ENCODE assay signal across 11 cellular contexts in genomic region chr4:147768113-147768512, GRCh38. TPM values are rescaled to one million over a fixed set of nuclear protein-coding genes. Genes with fewer than 3 reads are reported as not detected.
A peak's percentile ranks its signal among the peaks of the same experiment; 100 is the strongest.
DNase-seq lines count a peak whose midpoint lies in the region; ATAC-seq and TF ChIP-seq lines count a peak whose summit lies in the region.
"Had no signal": no experiment of that assay in that cellular context is flagged by ENCODE, and none has a peak within 500 bp of the region (broad histone marks: within the 10 kb centered on the region; RNA-seq: fewer than 3 reads in every experiment).

No MANE protein-coding gene starts in this region.

- no peak for TF ChIP-seq POLR2A in prostate gland (IDR thresholded peaks at IDR 0.05)

- H3K4me1 ChIP-seq in foreskin keratinocyte = peaks cover 49% of the 10 kb centered on the region
- H3K4me1 ChIP-seq in upper lobe of right lung = peaks cover 6% of the 10 kb centered on the region
- peaks cover 5% of the 10 kb centered on the region for H3K4me1 ChIP-seq in prostate gland (replicated peaks)

- H3K9me3 Mint-ChIP-seq in natural killer cell treated with Interleukin-12 subunit alpha and Interleukin-12 subunit beta and Interleukin-15 and Interleukin-18, amount 100 ng/mL, for 72 hours = no peaks in the 10 kb centered on the region
- H3K9me3 Mint-ChIP-seq in natural killer cell = no peaks in the 10 kb centered on the region

- WGBS in prostate gland = 8% methylated on average over 4 of the region's 4 CpGs

- H3K9me3 ChIP-seq in SK-N-MC (ENCODE audit: low read depth, low read length) (no peaks in the 10 kb centered on the region), upper lobe of right lung (no peaks in the 10 kb centered on the region), prostate gland (no peaks in the 10 kb centered on the region)

- H3K9ac ChIP-seq in SK-N-MC (ENCODE audit: insufficient read length) = no peak overlapping the region

- H3K4me1 Mint-ChIP-seq in natural killer cell treated with Interleukin-12 subunit alpha and Interleukin-12 subunit beta and Interleukin-15 and Interleukin-18, amount 100 ng/mL, for 72 hours (ENCODE audit: low read depth in 2 of 2) = peaks cover 5 to 8% of the 10 kb centered on the region in 2 donors
- H3K4me1 Mint-ChIP-seq in natural killer cell = peaks cover 12 to 33% of the 10 kb centered on the region in 2 donors

- no peak for DNase-seq in natural killer cell treated with Interleukin-12 subunit alpha and Interleukin-12 subunit beta and Interleukin-15 and Interleukin-18, amount 100 ng/mL, for 72 hours (ENCODE audit: low spot score)
- DNase-seq in natural killer cell = no peak
- peak; percentile 89 for DNase-seq in SK-N-MC (ENCODE audit: low read depth, low spot score)
- peak in 1 of 2 donors; percentile 65 for DNase-seq in foreskin keratinocyte
- DNase-seq in upper lobe of right lung = no peak
- DNase-seq in prostate gland (ENCODE audit: low spot score) = no peak
- no peak for DNase-seq in SW 1271 (lab: John Stamatoyannopoulos, UW)
- DNase-seq: activated naive CD4-positive, alpha-beta T cell treated with Interleukin-2 at 50 U/mL for 16 hours; C1 segment of cervical spinal cord; NCI-H2227 treated with DMSO at 0.1 percent for 48 hours had no signal

- intact Hi-C loops in natural killer cell (cut with micrococcal nuclease) = no loop called here
- intact Hi-C loops in upper lobe of right lung (cut with DNase I) = no loop called here
- intact Hi-C loops in prostate gland (cut with DNase I) = no loop called here

- H3K36me3 ChIP-seq in SK-N-MC (ENCODE audit: insufficient read depth, low read length) (no peaks in the 10 kb centered on the region), upper lobe of right lung (no peaks in the 10 kb centered on the region), prostate gland (no peaks in the 10 kb centered on the region)

- no peak overlapping the region for H3K4me3 ChIP-seq in SK-N-MC
- no peak overlapping the region for H3K4me3 ChIP-seq in upper lobe of right lung
- H3K4me3 ChIP-seq in prostate gland = no peak overlapping the region

- peak; percentile 69 to 86 for ATAC-seq in natural killer cell treated with Interleukin-12 subunit alpha and Interleukin-12 subunit beta and Interleukin-15 and Interleukin-18, amount 100 ng/mL, for 72 hours
- ATAC-seq in natural killer cell (no peak), foreskin keratinocyte (peak; percentile 66), upper lobe of right lung (peak; percentile 93), GM18498 (IDR thresholded peaks at IDR 0.05; ENCODE audit: unreplicated experiment) (no peak)

- H3K27me3 Mint-ChIP-seq in natural killer cell treated with Interleukin-12 subunit alpha and Interleukin-12 subunit beta and Interleukin-15 and Interleukin-18, amount 100 ng/mL, for 72 hours = no peaks in the 10 kb centered on the region
- H3K27me3 Mint-ChIP-seq in natural killer cell (ENCODE audit: low read depth in 2 of 2) = no peaks in the 10 kb centered on the region

- H3K27me3 ChIP-seq in foreskin keratinocyte (no peaks in the 10 kb centered on the region), upper lobe of right lung (no peaks in the 10 kb centered on the region), prostate gland (replicated peaks; ENCODE audit: insufficient read depth) (peaks cover 3% of the 10 kb centered on the region)

- no peak for TF ChIP-seq CTCF in natural killer cell (IDR thresholded peaks at IDR 0.05)
- no peak for TF ChIP-seq CTCF in foreskin keratinocyte (conservative IDR thresholded peaks at IDR 0.05)
- TF ChIP-seq CTCF in upper lobe of right lung (IDR thresholded peaks at IDR 0.05) = no peak
- TF ChIP-seq CTCF in prostate gland (IDR thresholded peaks at IDR 0.05) = no peak

- H3K27ac Mint-ChIP-seq in natural killer cell treated with Interleukin-12 subunit alpha and Interleukin-12 subunit beta and Interleukin-15 and Interleukin-18, amount 100 ng/mL, for 72 hours = no peak overlapping the region
- H3K27ac Mint-ChIP-seq in natural killer cell = no peak overlapping the region

- H3K36me3 Mint-ChIP-seq in natural killer cell treated with Interleukin-12 subunit alpha and Interleukin-12 subunit beta and Interleukin-15 and Interleukin-18, amount 100 ng/mL, for 72 hours = no peaks in the 10 kb centered on the region
- no peaks in the 10 kb centered on the region for H3K36me3 Mint-ChIP-seq in natural killer cell

- no peak overlapping the region for H3K27ac ChIP-seq in SK-N-MC
- no peak overlapping the region for H3K27ac ChIP-seq in foreskin keratinocyte
- H3K27ac ChIP-seq in upper lobe of right lung = no peak overlapping the region
- H3K27ac ChIP-seq in prostate gland = no peak overlapping the region

- no peak overlapping the region for H3K4me3 Mint-ChIP-seq in natural killer cell treated with Interleukin-12 subunit alpha and Interleukin-12 subunit beta and Interleukin-15 and Interleukin-18, amount 100 ng/mL, for 72 hours
- H3K4me3 Mint-ChIP-seq in natural killer cell = no peak overlapping the region

RNA-seq across cellular contexts. Expression of gene ARHGAP10, which starts 36.2 kb away (rescaled TPM):
- 10 to 100 TPM in 1 of 2 donors, 1 to 10 TPM in 1; 7.4 to 11.4 TPM for total RNA-seq in natural killer cell treated with Interleukin-12 subunit alpha and Interleukin-12 subunit beta and Interleukin-15 and Interleukin-18, amount 100 ng/mL, for 72 hours
- total RNA-seq in natural killer cell = 10 to 100 TPM; 13.9 to 28.7 (median 23.2) TPM
- total RNA-seq in foreskin keratinocyte = 25.9 and 26.9 TPM in 2 replicates
- polyA plus RNA-seq in foreskin keratinocyte = 18.2 and 18.8 TPM in 2 replicates
- 26.9 TPM for total RNA-seq in upper lobe of right lung
- 10 to 100 TPM; 30.3 to 69.6 TPM for total RNA-seq in prostate gland

Comparison
In these comparisons a context has a peak if more than half of its experiments do, and no peak if none do; other contexts are left out.
1. ATAC-seq: peak in natural killer cell treated with Interleukin-12 subunit alpha and Interleukin-12 subunit beta and Interleukin-15 and Interleukin-18, amount 100 ng/mL, for 72 hours (2 of 2), foreskin keratinocyte (single experiment) and upper lobe of right lung (single experiment); none in natural killer cell (0 of 3) and GM18498 (single experiment).